In the genomic region with DNA sequence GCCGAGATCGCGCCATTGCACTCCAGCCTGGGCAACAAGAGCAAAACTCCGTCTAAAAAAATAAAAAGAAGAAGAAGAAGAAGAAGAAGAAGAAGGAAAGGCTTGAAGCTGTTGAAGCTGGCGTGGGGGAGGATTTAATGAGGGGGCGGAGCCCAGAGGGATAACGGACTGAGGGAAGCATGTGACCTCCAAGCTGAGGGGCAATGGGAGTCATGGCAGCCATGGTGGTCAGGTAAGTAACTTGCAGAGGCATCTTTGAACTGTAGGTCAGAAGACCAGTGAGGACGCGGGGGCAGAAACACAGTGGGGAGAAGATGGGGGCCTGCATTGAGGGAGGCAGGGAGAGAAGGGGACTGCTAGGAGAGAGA, we compare ENCODE assay signal across 8 cellular contexts. TPM values are rescaled to one million over a fixed set of nuclear protein-coding genes. Genes with fewer than 3 reads are reported as not detected.
DNase-seq lines count a peak whose midpoint lies in the region; ATAC-seq and TF ChIP-seq lines count a peak whose summit lies in the region.

No MANE protein-coding gene starts in this region.

- H3K27ac ChIP-seq in aorta (ENCODE audit: low read depth in 1 of 2, low read length in 2 of 2), result no peak overlapping the region

- no peaks in the 10 kb centered on the region for H3K36me3 Mint-ChIP-seq in nephron (ENCODE audit: low read depth)

- no peaks in the 10 kb centered on the region for H3K9me3 Mint-ChIP-seq in nephron

- peaks cover 15% of the 10 kb centered on the region for H3K4me1 Mint-ChIP-seq in nephron

- H3K9ac ChIP-seq in NT2/D1 (ENCODE audit: insufficient read length, low read depth), result peak overlapping the region; percentile 36

- H3K4me3 ChIP-seq in NT2/D1 (ENCODE audit: insufficient read length, low read depth) (peak overlapping the region; percentile 33), aorta (ENCODE audit: low read length in 2 of 2) (no peak overlapping the region)

- DNase-seq in activated CD4-positive, alpha-beta T cell treated with anti-CD3 and anti-CD28 coated beads for 48 hours, result peak; percentile 38
- no peak for DNase-seq in activated CD4-positive, alpha-beta T cell treated with anti-CD3 and anti-CD28 coated beads, Interleukin-2, amount 50 U/mL, for 1 hour
- DNase-seq in NT2/D1 (ENCODE audit: low read depth, low spot score), result no peak
- peak; percentile 49 for DNase-seq in cerebellar cortex (ENCODE audit: low spot score)
- DNase-seq in GM13977 (ENCODE audit: low spot score), result no peak
- no peak for DNase-seq in aorta
- DNase-seq in SW 1271 (lab: John Stamatoyannopoulos, UW), result no peak

- in situ Hi-C loops in GM13977 (cut with MboI; ENCODE audit: low pct_unique_long_range_greater_than_20kb, low sequenced_read_pairs, unreplicated experiment), result no loop called here

- peak overlapping the region in 1 of 3 experiments; percentile 4 for H3K27ac Mint-ChIP-seq in nephron

- WGBS in aorta, 2 donors, result 41 to 45% methylated on average over 9 of the region's 9 CpGs

- peak overlapping the region; percentile 84 to 94 (median 88) for H3K4me3 Mint-ChIP-seq in nephron

- H3K4me1 ChIP-seq in NT2/D1 (ENCODE audit: insufficient read depth, insufficient read length) (peaks cover 7% of the 10 kb centered on the region), aorta (ENCODE audit: control insufficient read depth in 1 of 2, insufficient read depth in 2 of 2, low read length in 2 of 2) (no peaks in the 10 kb centered on the region)

- H3K27me3 Mint-ChIP-seq in nephron (ENCODE audit: low read depth), result peaks cover 27% of the 10 kb centered on the region

- TF ChIP-seq CTCF in nephron (IDR thresholded peaks at IDR 0.05; ENCODE audit: unreplicated experiment in 3 of 3), result no peak
- no peak for TF ChIP-seq CTCF in GM13977 (IDR thresholded peaks at IDR 0.05; ENCODE audit: extremely low read depth, insufficient read depth, missing control alignments)

- H3K27me3 ChIP-seq in NT2/D1 (ENCODE audit: insufficient read depth, insufficient read length) (no peaks in the 10 kb centered on the region), aorta (ENCODE audit: control insufficient read depth in 1 of 2, insufficient read depth in 2 of 2, low read length in 1 of 2) (no peaks in the 10 kb centered on the region)

- intact Hi-C loops in aorta (cut with DNase I), result loop anchor here in 1 of 2 donors (1.0 to 5.0 kb wide), 3 partner anchors 22 to 90 kb away; no protein-coding TSS in a partner anchor

- ATAC-seq in aorta (ENCODE audit: low FRiP score), result no peak

- H3K36me3 ChIP-seq in NT2/D1 (ENCODE audit: insufficient read depth, insufficient read length, low read length), result no peaks in the 10 kb centered on the region
- no peaks in the 10 kb centered on the region for H3K36me3 ChIP-seq in aorta (ENCODE audit: control insufficient read depth in 1 of 2, insufficient read depth in 2 of 2, low read length in 1 of 2)

- H3K9me3 ChIP-seq in NT2/D1 (ENCODE audit: insufficient read depth, low read length) (no peaks in the 10 kb centered on the region), aorta (ENCODE audit: control insufficient read depth, low read length) (no peaks in the 10 kb centered on the region)

RNA-seq across cellular contexts. Expression of gene TMEM160, which starts 13.3 kb away (rescaled TPM):
- total RNA-seq in aorta, result 10 to 100 TPM; 20.6 to 25.6 TPM
- polyA plus RNA-seq in aorta, result 10 to 100 TPM in 1 of 2 donors, 1 to 10 TPM in 1; 2.5 to 17.8 TPM

RNA-seq across cellular contexts. Expression of gene NPAS1, which starts 15.5 kb away (rescaled TPM):
- 1 to 10 TPM; 1.0 to 9.8 TPM for total RNA-seq in aorta
- polyA plus RNA-seq in aorta, result 10 to 100 TPM in 1 of 2 donors, 1 to 10 TPM in 1; 2.3 to 11.1 TPM

Comparison
In these comparisons a context has a peak if more than half of its experiments do, and no peak if none do; other contexts are left out.
1. DNase-seq: peak in activated CD4-positive, alpha-beta T cell treated with anti-CD3 and anti-CD28 coated beads for 48 hours (single experiment) and cerebellar cortex (single experiment); none in activated CD4-positive, alpha-beta T cell treated with anti-CD3 and anti-CD28 coated beads, Interleukin-2, amount 50 U/mL, for 1 hour (single experiment), NT2/D1 (single experiment), GM13977 (single experiment), aorta (0 of 2) and SW 1271 (0 of 2).